8 cellular contexts compared by ENCODE assay signal in genomic region chr1:109910963-109911798, GRCh38. TPM values are rescaled to one million over a fixed set of nuclear protein-coding genes. Genes with fewer than 3 reads are reported as not detected.
A peak's percentile ranks its signal among the peaks of the same experiment; 100 is the strongest.
DNase-seq lines count a peak whose midpoint lies in the region; ATAC-seq and TF ChIP-seq lines count a peak whose summit lies in the region.

No MANE protein-coding gene starts in this region.

- peaks cover 0 to 29% (median 11%) of the 10 kb centered on the region in 9 donors for H3K36me3 ChIP-seq in heart left ventricle

- H3K4me1 ChIP-seq in heart left ventricle, result peaks cover 4 to 74% (median 47%) of the 10 kb centered on the region in 12 donors

- TF ChIP-seq CTCF in heart left ventricle (IDR thresholded peaks at IDR 0.05) (no peak), endothelial cell (IDR thresholded peaks at IDR 0.05; ENCODE audit: unreplicated experiment) (no peak), neural crest cell (conservative IDR thresholded peaks at IDR 0.05) (no peak)

- H3K4me3 Mint-ChIP-seq in endothelial cell (ENCODE audit: unreplicated experiment) (peak overlapping the region; percentile 65), neural crest cell (peak overlapping the region; percentile 92)

- 0 to 2% (median 1%) methylated on average over 18 to 70 of the region's 70 CpGs for WGBS in heart left ventricle, 4 donors

- peaks cover 21% of the 10 kb centered on the region for H3K27me3 Mint-ChIP-seq in endothelial cell (ENCODE audit: unreplicated experiment)
- H3K27me3 Mint-ChIP-seq in neural crest cell (ENCODE audit: low read depth), result peaks cover 26% of the 10 kb centered on the region

- no peaks in the 10 kb centered on the region for H3K9me3 ChIP-seq in heart left ventricle

- intact Hi-C loops in heart left ventricle (cut with DNase I) (loop anchor here in 8 of 10 donors (1.0 to 10.0 kb wide), 7 partner anchors 16 to 134 kb away; partner anchors contain the start of gene AHCYL1 (in 5 of the 8)), Right ventricle myocardium superior (cut with DNase I) (loop anchor here (5.0 kb wide), 2 partner anchors 71 to 124 kb away; partner anchors contain the start of gene AHCYL1)

- H3K4me3 ChIP-seq in heart left ventricle, result peak overlapping the region; percentile 71 to 97 (median 88)

- DNase-seq in heart left ventricle (no peak), Right ventricle myocardium superior (no peak), endothelial cell (ENCODE audit: low spot score) (peak; percentile 47), neural crest cell (ENCODE audit: low read depth, low spot score) (peak; percentile 14)

- H3K27me3 ChIP-seq in heart left ventricle, result peaks cover 0 to 9% (median 0%) of the 10 kb centered on the region in 9 donors

- peak overlapping the region; percentile 59 to 93 (median 88) for H3K27ac ChIP-seq in heart left ventricle

- ATAC-seq in heart left ventricle, result peak in 1 of 4 donors; percentile 4
- no peak for ATAC-seq in Right ventricle myocardium superior (ENCODE audit: poor library complexity)
- ATAC-seq in activated CD4-positive, CD25-positive, alpha-beta regulatory T cell treated with anti-CD3 and anti-CD28 coated beads, Interleukin-2, amount 50 U/mL, for 24 hours, result peak; percentile 9 to 15
- no peak for ATAC-seq in GM18873 (IDR thresholded peaks at IDR 0.05; ENCODE audit: low FRiP score, unreplicated experiment)
- no peak for ATAC-seq in GM21528 (IDR thresholded peaks at IDR 0.05; ENCODE audit: low FRiP score, unreplicated experiment)
- no peak for ATAC-seq in GM18498 (IDR thresholded peaks at IDR 0.05; ENCODE audit: unreplicated experiment)

- H3K4me1 Mint-ChIP-seq in endothelial cell (ENCODE audit: unreplicated experiment) (peaks cover 34% of the 10 kb centered on the region), neural crest cell (peaks cover 63% of the 10 kb centered on the region)

- H3K27ac Mint-ChIP-seq in endothelial cell (ENCODE audit: unreplicated experiment) (peak overlapping the region; percentile 12), neural crest cell (ENCODE audit: unreplicated experiment) (peak overlapping the region; percentile 60)

- TF ChIP-seq POLR2A in heart left ventricle (IDR thresholded peaks at IDR 0.05), result no peak

- no peaks in the 10 kb centered on the region for H3K9me3 Mint-ChIP-seq in endothelial cell (ENCODE audit: unreplicated experiment)
- no peaks in the 10 kb centered on the region for H3K9me3 Mint-ChIP-seq in neural crest cell

- peaks cover 5% of the 10 kb centered on the region for H3K36me3 Mint-ChIP-seq in endothelial cell (ENCODE audit: low read depth, unreplicated experiment)
- H3K36me3 Mint-ChIP-seq in neural crest cell (ENCODE audit: low read depth), result peaks cover under 1% of the 10 kb centered on the region

RNA-seq across cellular contexts. Expression of gene CSF1, which starts 0.5 kb away (rescaled TPM):
- 10 to 100 TPM in 8 of 9 donors, 1 to 10 TPM in 1; 9.0 to 64.8 (median 14.5) TPM for total RNA-seq in heart left ventricle
- 1 to 10 TPM; 9.1 to 9.9 TPM for polyA plus RNA-seq in heart left ventricle
- 16.0 TPM for total RNA-seq in Right ventricle myocardium superior
- 2.1 TPM for total RNA-seq in endothelial cell (ENCODE audit: unreplicated experiment)
- 16.0 and 17.9 TPM in 2 replicates for total RNA-seq in neural crest cell

Comparison
In these comparisons a context has a peak if more than half of its experiments do, and no peak if none do; other contexts are left out.
1. ATAC-seq: peak in activated CD4-positive, CD25-positive, alpha-beta regulatory T cell treated with anti-CD3 and anti-CD28 coated beads, Interleukin-2, amount 50 U/mL, for 24 hours (2 of 2); none in Right ventricle myocardium superior (single experiment), GM18873 (single experiment), GM21528 (single experiment) and GM18498 (single experiment).
2. DNase-seq: peak in endothelial cell (single experiment) and neural crest cell (single experiment); none in heart left ventricle (0 of 5) and Right ventricle myocardium superior (single experiment).